In the genomic region with DNA sequence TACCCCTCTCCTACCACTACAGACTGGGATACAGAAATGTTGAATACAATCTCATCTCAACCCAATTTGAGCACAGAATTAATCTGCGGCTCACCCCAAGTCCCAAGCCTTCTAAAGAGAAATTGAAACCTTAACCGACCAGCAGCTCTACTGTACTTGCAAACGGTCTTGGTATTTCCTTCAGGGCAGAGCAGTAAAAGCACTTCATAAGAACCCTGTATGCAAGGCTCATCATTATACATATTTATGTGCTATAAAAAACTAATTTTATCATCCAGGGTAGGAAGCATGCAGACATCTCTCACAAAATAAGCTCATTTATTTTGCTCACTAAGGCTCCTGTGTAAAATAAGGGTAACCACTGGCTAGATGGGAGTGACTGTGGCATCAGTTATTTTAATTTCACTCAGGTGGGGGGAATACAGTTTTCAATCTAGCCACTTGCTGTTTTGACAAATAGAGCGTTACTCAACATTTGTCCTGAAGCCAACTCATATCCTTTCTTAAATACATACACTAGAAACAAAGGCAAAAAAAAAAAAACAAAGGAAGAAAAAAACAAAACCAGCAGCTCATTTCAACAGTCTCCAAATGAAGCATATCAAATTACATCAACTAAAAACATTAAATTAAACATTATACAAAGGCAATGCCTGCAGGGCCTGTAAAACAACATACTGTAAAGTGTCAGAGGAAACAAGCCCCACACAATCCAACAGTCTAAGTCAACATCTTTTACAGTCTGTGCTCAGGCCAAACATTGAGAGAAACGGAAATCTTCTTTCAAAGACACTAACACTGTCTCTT, we compare ENCODE assay signal across 9 cellular contexts.
DNase-seq lines count a peak whose midpoint lies in the region; ATAC-seq, FAIRE-seq and TF ChIP-seq lines count a peak whose summit lies in the region.
"Had no signal": no experiment of that assay in that cellular context is flagged by ENCODE, and none has a peak within 500 bp of the region (broad histone marks: within the 10 kb centered on the region; RNA-seq: fewer than 3 reads in every experiment).

No MANE protein-coding gene starts in this region.

- CTCF ChIA-PET in A549 (lab: Yijun Ruan, JAX) (interaction anchor here (0.7 to 1.5 kb wide), 3 partner anchors 36 to 342 kb away, joined by 3 to 8 read pairs (median 3); no protein-coding TSS in a partner anchor), Panc1 (lab: Charles Lee) (no interaction called here)

- H3K27ac ChIP-seq in A549: peak overlapping the region; percentile 71 to 78
- H3K27ac ChIP-seq in HUES64 (ENCODE audit: low read depth, low read length): 0 out of 2 replicates have a peak overlapping the region, but pooled peaks have one; percentile 16
- no peak overlapping the region; the same call in 1 of the 2 replicates for H3K27ac ChIP-seq in Panc1 (ENCODE audit: low read length)
- H3K27ac ChIP-seq in brain microvascular endothelial cell: no peak overlapping the region

- in situ Hi-C loops in Panc1 (cut with HindIII; ENCODE audit: low pct_unique_long_range_greater_than_20kb, low sequenced_read_pairs): no loop called here
- in situ Hi-C loops in brain microvascular endothelial cell (cut with HindIII; ENCODE audit: low pct_ligation_motif_present, low sequenced_read_pairs): no loop called here

- WGBS in A549 (ENCODE audit: missing lambda C conversion rate): 21% methylated on average over 5 of the region's 5 CpGs
- WGBS in HUES64: 82% methylated on average over 5 of the region's 5 CpGs

- TF ChIP-seq RAD21 in A549 (conservative IDR thresholded peaks at IDR 0.05 in 1 of 2, IDR thresholded peaks at IDR 0.05 in 1 of 2): no peak

- peaks cover 68% of the 10 kb centered on the region for H3K4me1 ChIP-seq in A549
- H3K4me1 ChIP-seq in HUES64 (ENCODE audit: insufficient read depth, low read length): peaks cover 19% of the 10 kb centered on the region
- H3K4me1 ChIP-seq in Panc1 (ENCODE audit: control insufficient read depth, insufficient read depth, low read length): peaks cover 19% of the 10 kb centered on the region; the same call in 1 of the 2 replicates

- no peaks in the 10 kb centered on the region for H3K27me3 ChIP-seq in HUES64 (ENCODE audit: insufficient read depth, low read length)
- no peaks in the 10 kb centered on the region for H3K27me3 ChIP-seq in Panc1 (ENCODE audit: control insufficient read depth, insufficient read depth, low read length)
- no peaks in the 10 kb centered on the region for H3K27me3 ChIP-seq in brain microvascular endothelial cell (replicated peaks)

- ATAC-seq in A549 (peak; percentile 32 to 54; a peak in 5 of 6 replicates), Panc1 (peak; percentile 74)

- FAIRE-seq in A549 (lab: Jason Lieb, UNC): no peak
- FAIRE-seq in GM19239 (lab: Jason Lieb, UNC): no peak

- TF ChIP-seq EP300 in A549 (IDR thresholded peaks at IDR 0.05): no peak

- TF ChIP-seq POLR2A in A549 (IDR thresholded peaks at IDR 0.05; ENCODE audit: low read length): no peak

- H3K36me3 ChIP-seq in HUES64 (ENCODE audit: insufficient read depth, low read length) (0 out of 2 replicates have a peak, but pooled peaks cover 5% of the 10 kb centered on the region), Panc1 (ENCODE audit: control insufficient read depth, insufficient read depth, low read length) (no peaks in the 10 kb centered on the region), brain microvascular endothelial cell (replicated peaks) (no peaks in the 10 kb centered on the region)

- H3K9me3 ChIP-seq in A549: no peaks in the 10 kb centered on the region
- no peaks in the 10 kb centered on the region for H3K9me3 ChIP-seq in HUES64 (ENCODE audit: insufficient read depth, low read depth, low read length)
- no peaks in the 10 kb centered on the region for H3K9me3 ChIP-seq in Panc1 (ENCODE audit: control insufficient read depth, insufficient read depth, low read depth, low read length)

- peak overlapping the region; percentile 2; the same call in 1 of the 3 replicates for H3K4me3 ChIP-seq in A549
- no peak overlapping the region for H3K4me3 ChIP-seq in HUES64 (ENCODE audit: low read length)
- no peak overlapping the region for H3K4me3 ChIP-seq in Panc1 (ENCODE audit: low read depth in 2 of 2, low read length in 2 of 2)
- peak overlapping the region in 1 of 2 donors; percentile 37 for H3K4me3 ChIP-seq in foreskin fibroblast (ENCODE audit: low read depth in 1 of 2, low read length in 2 of 2)
- H3K4me3 ChIP-seq in brain microvascular endothelial cell (ENCODE audit: low read depth, low read length): no peak overlapping the region

- intact Hi-C loops in Panc1 (cut with micrococcal nuclease; ENCODE audit: unreplicated experiment): no loop called here

- peak overlapping the region; percentile 76 for H3K4me2 ChIP-seq in A549

- no peak for TF ChIP-seq CTCF in A549 (IDR thresholded peaks at IDR 0.05)
- TF ChIP-seq CTCF in Panc1 (IDR thresholded peaks at IDR 0.05): no peak
- no peak for TF ChIP-seq CTCF in foreskin fibroblast (IDR thresholded peaks at IDR 0.05; ENCODE audit: low read depth, low read length)
- TF ChIP-seq CTCF in brain microvascular endothelial cell (IDR thresholded peaks at IDR 0.05; ENCODE audit: low read depth, low read length, missing control alignments): no peak

- H3K9ac ChIP-seq in HUES64 (ENCODE audit: low read depth, low read length): no peak overlapping the region

- BruUV-seq in Panc1 (replicated peaks; lab: Mats Ljungman, UMichigan): no TSS peak

- POLR2A ChIA-PET in A549 (lab: Yijun Ruan, JAX): no interaction called here
- POLR2A ChIA-PET in Panc1 (lab: Charles Lee): no interaction called here

- DNase-seq in A549 (ENCODE audit: low read depth in 1 of 2, low spot score in 1 of 2): peak in 1 of 2 experiments; percentile 46
- DNase-seq in Panc1 (ENCODE audit: low read depth, low spot score): no peak
- peak; percentile 27 to 60 for DNase-seq in foreskin fibroblast
- no peak for DNase-seq in brain microvascular endothelial cell
- no peak for DNase-seq in GM19239 (ENCODE audit: insufficient read length, low spot score)
- DNase-seq in medulla oblongata (ENCODE audit: extremely low spot score): no peak
- DNase-seq in SIG-M5 (lab: John Stamatoyannopoulos, UW): no peak
- DNase-seq: NCI-H187 treated with DMSO at 0.1 percent for 48 hours had no signal

TF ChIP-seq in A549, 52 proteins besides CTCF, POLR2A, EP300 and RAD21:
- TF ChIP-seq JUN (IDR thresholded peaks at IDR 0.05) (0 out of 5 replicates have a peak, but pooled peaks of 1 of the 2 experiments have one; percentile 22), HOXA7 (CRISPR knock-in tag; IDR thresholded peaks at IDR 0.05) (no peak), GATA3 (IDR thresholded peaks at IDR 0.05; ENCODE audit: borderline replicate concordance) (0 out of 2 replicates have a peak, but pooled peaks have one; percentile 27), HDAC2 (IDR thresholded peaks at IDR 0.05) (no peak), CEBPB (IDR thresholded peaks at IDR 0.05) (peak; percentile 35 to 69; a peak in 3 of 4 replicates)

Comparison
In these comparisons a context has a peak if more than half of its experiments do, and no peak if none do; other contexts are left out.
1. DNase-seq: peak in foreskin fibroblast (2 of 2); none in Panc1 (single experiment), brain microvascular endothelial cell (single experiment), GM19239 (single experiment), medulla oblongata (single experiment) and SIG-M5 (single experiment).
2. H3K27ac ChIP-seq: peak in A549 (2 of 2) and HUES64 (single experiment); none in Panc1 (single experiment) and brain microvascular endothelial cell (single experiment).